In the genomic region with DNA sequence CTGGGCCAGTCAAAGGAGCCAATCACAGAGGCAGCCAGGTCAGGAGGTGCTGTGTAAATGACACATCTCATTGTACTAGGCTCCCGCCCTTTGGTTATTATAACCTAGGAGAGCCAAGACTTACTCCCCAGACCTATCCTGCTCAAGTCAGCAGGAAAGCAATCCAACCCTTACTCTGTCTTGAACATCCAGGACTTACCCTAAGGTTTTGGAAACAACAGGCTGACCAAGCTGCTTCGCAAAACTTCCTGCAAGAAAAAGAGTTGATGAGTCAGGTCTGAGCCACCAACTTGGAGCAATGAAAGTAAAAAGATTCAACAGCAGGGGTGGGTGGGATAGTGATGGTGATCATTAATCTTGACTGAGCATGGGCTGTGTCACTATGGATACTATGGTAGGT, we compare ENCODE assay signal across 1 cellular context.
TF ChIP-seq lines count a peak whose summit lies in the region.

No MANE protein-coding gene starts in this region.

TF ChIP-seq in IMR-90, 13 proteins besides CTCF, POLR2A, EP300 and RAD21:
- TF ChIP-seq NFE2L2 (IDR thresholded peaks at IDR 0.05; ENCODE audit: low read depth, low read length) = no peak
- TF ChIP-seq SMC3 (IDR thresholded peaks at IDR 0.05; ENCODE audit: low read depth, low read length) = no peak
- TF ChIP-seq CEBPB (IDR thresholded peaks at IDR 0.05; ENCODE audit: low read depth, low read length) = peak; percentile 38; the same call in 1 of the 2 replicates
- no peak for TF ChIP-seq BHLHE40 (IDR thresholded peaks at IDR 0.05; ENCODE audit: low read depth, low read length)
- TF ChIP-seq MAFK (IDR thresholded peaks at IDR 0.05; ENCODE audit: low read depth, low read length) = peak; percentile 44; the same call in 1 of the 2 replicates
- peak; percentile 67 for TF ChIP-seq FOS (IDR thresholded peaks at IDR 0.05; ENCODE audit: low read depth, low read length)
- no peak for TF ChIP-seq CHD1 (IDR thresholded peaks at IDR 0.05; ENCODE audit: low read depth, low read length)
- no peak for TF ChIP-seq MXI1 (IDR thresholded peaks at IDR 0.05; ENCODE audit: borderline replicate concordance, low read depth, low read length)
- peak; percentile 50 for TF ChIP-seq RCOR1 (IDR thresholded peaks at IDR 0.05; ENCODE audit: insufficient replicate concordance, low read length)
- TF ChIP-seq, protein P1, sequence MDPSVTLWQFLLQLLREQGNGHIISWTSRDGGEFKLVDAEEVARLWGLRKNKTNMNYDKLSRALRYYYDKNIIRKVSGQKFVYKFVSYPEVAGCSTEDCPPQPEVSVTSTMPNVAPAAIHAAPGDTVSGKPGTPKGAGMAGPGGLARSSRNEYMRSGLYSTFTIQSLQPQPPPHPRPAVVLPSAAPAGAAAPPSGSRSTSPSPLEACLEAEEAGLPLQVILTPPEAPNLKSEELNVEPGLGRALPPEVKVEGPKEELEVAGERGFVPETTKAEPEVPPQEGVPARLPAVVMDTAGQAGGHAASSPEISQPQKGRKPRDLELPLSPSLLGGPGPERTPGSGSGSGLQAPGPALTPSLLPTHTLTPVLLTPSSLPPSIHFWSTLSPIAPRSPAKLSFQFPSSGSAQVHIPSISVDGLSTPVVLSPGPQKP (IDR thresholded peaks at IDR 0.05; ENCODE audit: borderline replicate concordance, low read depth, low read length) = no peak
